In genomic region chr13:111007209-111007608, GRCh38 we compare ENCODE assay signal across 3 cellular contexts.
TF ChIP-seq lines count a peak whose summit lies in the region.

No MANE protein-coding gene starts in this region.

TF ChIP-seq in H1, 55 proteins besides CTCF, POLR2A, EP300 and RAD21 (continued from another document):
- TF ChIP-seq GABPA (IDR thresholded peaks at IDR 0.05; ENCODE audit: borderline replicate concordance, insufficient read depth, low read length) (no peak), TAF1 (IDR thresholded peaks at IDR 0.05; ENCODE audit: low read depth, low read length) (no peak), TCF12 (IDR thresholded peaks at IDR 0.05; ENCODE audit: low read depth, low read length) (no peak)

TF ChIP-seq in HEK293T, 16 proteins besides CTCF, POLR2A, EP300 and RAD21 (continued from another document):
- TF ChIP-seq L3MBTL2 (conservative IDR thresholded peaks at IDR 0.05) (no peak), SUZ12 (IDR thresholded peaks at IDR 0.05) (no peak), SP1 (IDR thresholded peaks at IDR 0.05) (no peak)
TF ChIP-seq in HEK293T: peak in this region for 0.

TF ChIP-seq in SK-N-SH, 30 proteins besides CTCF, POLR2A, EP300 and RAD21 (continued from another document):
- TF ChIP-seq ZBTB33 (IDR thresholded peaks at IDR 0.05; ENCODE audit: borderline replicate concordance, low read depth) (no peak), IRF3 (IDR thresholded peaks at IDR 0.05; ENCODE audit: low read depth, low read length) (no peak), NRF1 (IDR thresholded peaks at IDR 0.05; ENCODE audit: low read depth, low read length) (no peak), TCF12 (IDR thresholded peaks at IDR 0.05) (no peak), ELF1 (IDR thresholded peaks at IDR 0.05) (no peak), RCOR1 (IDR thresholded peaks at IDR 0.05; ENCODE audit: low read length) (no peak), EZH2phosphoT487 (IDR thresholded peaks at IDR 0.05; ENCODE audit: borderline replicate concordance, low read depth) (no peak), MXI1 (IDR thresholded peaks at IDR 0.05; ENCODE audit: low read depth, low read length) (no peak), TEAD4 (IDR thresholded peaks at IDR 0.05; ENCODE audit: borderline replicate concordance, insufficient read depth) (no peak), GABPA (IDR thresholded peaks at IDR 0.05; ENCODE audit: low read depth) (no peak), SIN3A (IDR thresholded peaks at IDR 0.05; ENCODE audit: borderline replicate concordance, low read depth, low read length) (no peak), USF2 (IDR thresholded peaks at IDR 0.05; ENCODE audit: borderline replicate concordance, low read depth, low read length) (no peak), FOXM1 (IDR thresholded peaks at IDR 0.05; ENCODE audit: low read depth) (no peak), MEF2A (IDR thresholded peaks at IDR 0.05; ENCODE audit: borderline replicate concordance, low read depth) (no peak), RFX5 (IDR thresholded peaks at IDR 0.05; ENCODE audit: low read length) (no peak)
